19 cellular contexts compared by ENCODE assay signal in the genomic region with DNA sequence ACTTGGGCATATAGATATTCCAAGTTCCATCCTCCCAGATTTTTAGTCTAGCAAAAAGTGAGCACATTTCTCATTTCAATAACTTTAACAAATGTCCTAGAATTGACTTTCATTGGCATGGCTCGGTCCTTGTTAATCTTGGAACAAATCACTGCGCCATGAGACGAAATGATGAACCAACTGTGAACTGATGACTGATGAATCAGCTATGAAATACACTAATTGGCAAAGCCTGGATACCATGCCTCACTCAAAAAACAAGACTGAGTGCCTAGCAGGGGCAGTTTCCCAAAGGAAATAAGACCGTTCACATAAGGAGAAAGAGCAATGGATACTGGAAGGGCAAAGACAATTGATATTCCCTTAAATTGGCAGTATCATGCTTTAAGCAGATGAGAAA.
"Had no signal": no experiment of that assay in that cellular context is flagged by ENCODE, and none has a peak within 500 bp of the region (broad histone marks: within the 10 kb centered on the region; RNA-seq: fewer than 3 reads in every experiment).

No MANE protein-coding gene starts in this region.

- H3K27ac ChIP-seq: gastroesophageal sphincter, heart left ventricle, parathyroid adenoma, sigmoid colon, thyroid gland had no signal

- ATAC-seq: activated CD8-positive, alpha-beta T cell treated with anti-CD3 and anti-CD28 coated beads, Interleukin-2, amount 10 ng/mL, durations not matched to agents 7 days and 5 days; esophagus mucosa; gastroesophageal sphincter; heart left ventricle; left lobe of liver; natural killer cell; stimulated activated naive B cell treated with anti-CD40 and anti-IgM and Interleukin-4, amounts not matched to agents 10 μg/mL and 1 μg/mL and 100 μg/mL, for 72 hours; T-cell had no signal

- H3K4me1 ChIP-seq: gastroesophageal sphincter, heart left ventricle, parathyroid adenoma, sigmoid colon, thyroid gland had no signal

- DNase-seq: activated CD4-positive, alpha-beta T cell treated with anti-CD3 and anti-CD28 coated beads, Interleukin-2, amount 10 ng/mL, durations not matched to agents 24 days and 14 days; activated CD8-positive, alpha-beta T cell treated with anti-CD3 and anti-CD28 coated beads, Interleukin-2, amount 10 ng/mL, durations not matched to agents 7 days and 5 days; activated naive CD4-positive, alpha-beta T cell treated with Interleukin-2 at 50 U/mL for 16 hours; activated naive CD8-positive, alpha-beta T cell treated with anti-CD3 and anti-CD28 coated beads, Interleukin-2, amount 10 ng/mL, durations not matched to agents 7 days and 5 days; activated T-cell treated with anti-CD3 and anti-CD28 coated beads, Interleukin-2, amount 50 U/mL, for 24 hours; cerebellar nuclear complex; effector CD8-positive, alpha-beta T cell; heart left ventricle; kidney; natural killer cell; sigmoid colon; stimulated activated naive B cell treated with anti-CD40 and anti-IgM and Interleukin-4, amounts not matched to agents 10 μg/mL and 1 μg/mL and 100 μg/mL, for 72 hours; T-cell; thyroid gland had no signal

- H3K4me3 ChIP-seq: gastroesophageal sphincter, heart left ventricle, lung, sigmoid colon, thyroid gland had no signal

- H3K27me3 ChIP-seq: gastroesophageal sphincter, heart left ventricle, sigmoid colon, thyroid gland had no signal
